8 cellular contexts compared by ENCODE assay signal in the genomic region with DNA sequence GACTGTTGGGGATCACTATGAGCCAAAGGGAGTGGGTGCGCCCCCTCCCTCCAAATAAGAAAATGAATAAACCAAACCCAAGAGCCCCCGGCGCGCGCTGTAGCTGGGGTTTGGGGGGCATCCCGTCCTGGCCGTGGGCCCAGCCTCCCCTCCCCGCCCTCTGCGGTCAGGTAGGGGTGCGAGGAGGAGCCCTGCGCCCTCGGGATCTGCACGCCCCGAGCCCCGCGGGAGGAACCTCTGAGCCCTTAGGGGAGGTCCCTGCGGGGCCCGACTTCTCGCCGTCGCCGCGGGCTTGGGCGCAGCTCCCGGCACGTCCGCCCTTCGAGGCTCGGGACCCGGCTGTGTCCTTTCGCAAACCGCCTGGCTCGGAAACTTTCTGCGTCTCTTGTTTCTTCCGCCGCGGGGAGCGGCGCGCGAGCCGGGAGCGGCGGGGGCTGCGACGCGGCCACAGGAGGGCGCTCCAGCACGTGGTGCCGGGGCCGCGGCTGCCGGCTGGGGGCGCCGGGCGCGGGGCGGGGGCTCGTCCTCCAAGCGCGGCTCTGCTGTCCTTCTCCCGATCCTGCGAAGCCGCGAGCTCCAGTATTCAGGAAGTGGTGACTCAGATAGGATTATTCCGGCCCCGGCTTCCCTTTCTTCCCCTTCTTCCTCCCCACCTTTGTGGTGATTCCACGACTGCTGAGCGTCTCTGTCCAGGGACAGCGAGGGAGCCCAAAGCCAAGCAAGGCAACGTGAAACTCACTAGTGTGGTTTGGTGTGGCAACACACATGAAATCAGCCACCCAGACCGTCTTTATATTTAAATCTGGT.
DNase-seq lines count a peak whose midpoint lies in the region; ATAC-seq and TF ChIP-seq lines count a peak whose summit lies in the region.

No MANE protein-coding gene starts in this region.

- TF ChIP-seq CTCF in GM06990 (IDR thresholded peaks at IDR 0.05; ENCODE audit: insufficient read depth, low read length, poor library complexity, severe bottlenecking) (peak; percentile 31), choroid plexus epithelial cell (conservative IDR thresholded peaks at IDR 0.05; ENCODE audit: low read depth, low read length) (peak; percentile 31)

- H3K27me3 ChIP-seq in GM06990 (replicated peaks; ENCODE audit: control insufficient read depth, insufficient read depth, low read length) = no peaks in the 10 kb centered on the region

- no peaks in the 10 kb centered on the region for H3K36me3 ChIP-seq in GM06990 (ENCODE audit: control insufficient read depth, insufficient read depth, low read length)

- H3K4me3 ChIP-seq in GM06990 (replicated peaks; ENCODE audit: low read depth, low read length) = peak overlapping the region; percentile 83
- peak overlapping the region; percentile 72 for H3K4me3 ChIP-seq in choroid plexus epithelial cell (ENCODE audit: low read depth, low read length)

- ATAC-seq in HG02970 (IDR thresholded peaks at IDR 0.05; ENCODE audit: low FRiP score, unreplicated experiment) = peak; percentile 53
- ATAC-seq in HG02588 (IDR thresholded peaks at IDR 0.05; ENCODE audit: unreplicated experiment) = no peak

- DNase-seq in GM06990 (ENCODE audit: extremely low read depth, insufficient read length) (peak; percentile 81), NCI-H2196 treated with DMSO at 0.1 percent for 48 hours (lab: John Stamatoyannopoulos, UW; ENCODE audit: unreplicated experiment) (peak; percentile 53), choroid plexus epithelial cell (ENCODE audit: low read depth) (peak; percentile 74), left kidney (ENCODE audit: low read depth, low spot score) (peak; percentile 92)
- DNase-seq in activated CD4-positive, alpha-beta T cell treated with anti-CD3 and anti-CD28 coated beads for 24 hours (ENCODE audit: low read depth in 2 of 2) = peak; percentile 67 to 74
- peak; percentile 74 to 75 for DNase-seq in stimulated activated CD4-positive, alpha-beta T cell treated with anti-CD3 and anti-CD28 coated beads, Interleukin-1b, Interleukin-23, amount 100 ng/mL, for 4 hours (ENCODE audit: low read depth in 2 of 2)
